Comparison of ENCODE assay signal across 1 cellular context in the genomic region with DNA sequence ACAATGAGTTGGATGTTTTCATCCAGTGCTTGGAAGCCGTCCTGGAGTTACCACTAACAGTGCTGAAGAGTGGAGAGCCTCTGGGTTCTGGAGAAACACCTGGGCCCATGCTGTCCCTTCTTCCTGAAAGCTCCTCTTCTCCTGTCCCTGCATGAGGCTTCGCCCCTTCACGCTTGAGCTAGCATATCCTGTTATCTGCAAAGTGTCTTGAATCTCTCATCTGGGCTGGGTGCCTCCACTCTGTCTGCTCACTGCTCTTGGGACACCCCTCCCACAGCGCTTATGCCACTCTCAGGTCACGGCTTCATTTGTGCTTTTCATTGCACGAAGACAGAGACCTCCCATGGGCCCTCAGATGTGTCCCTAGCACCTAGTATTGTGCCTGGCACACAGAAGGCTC.
TF ChIP-seq lines count a peak whose summit lies in the region.

No MANE protein-coding gene starts in this region.

TF ChIP-seq in HepG2, 621 proteins besides CTCF, POLR2A, EP300 and RAD21:
- TF ChIP-seq, protein P1, sequence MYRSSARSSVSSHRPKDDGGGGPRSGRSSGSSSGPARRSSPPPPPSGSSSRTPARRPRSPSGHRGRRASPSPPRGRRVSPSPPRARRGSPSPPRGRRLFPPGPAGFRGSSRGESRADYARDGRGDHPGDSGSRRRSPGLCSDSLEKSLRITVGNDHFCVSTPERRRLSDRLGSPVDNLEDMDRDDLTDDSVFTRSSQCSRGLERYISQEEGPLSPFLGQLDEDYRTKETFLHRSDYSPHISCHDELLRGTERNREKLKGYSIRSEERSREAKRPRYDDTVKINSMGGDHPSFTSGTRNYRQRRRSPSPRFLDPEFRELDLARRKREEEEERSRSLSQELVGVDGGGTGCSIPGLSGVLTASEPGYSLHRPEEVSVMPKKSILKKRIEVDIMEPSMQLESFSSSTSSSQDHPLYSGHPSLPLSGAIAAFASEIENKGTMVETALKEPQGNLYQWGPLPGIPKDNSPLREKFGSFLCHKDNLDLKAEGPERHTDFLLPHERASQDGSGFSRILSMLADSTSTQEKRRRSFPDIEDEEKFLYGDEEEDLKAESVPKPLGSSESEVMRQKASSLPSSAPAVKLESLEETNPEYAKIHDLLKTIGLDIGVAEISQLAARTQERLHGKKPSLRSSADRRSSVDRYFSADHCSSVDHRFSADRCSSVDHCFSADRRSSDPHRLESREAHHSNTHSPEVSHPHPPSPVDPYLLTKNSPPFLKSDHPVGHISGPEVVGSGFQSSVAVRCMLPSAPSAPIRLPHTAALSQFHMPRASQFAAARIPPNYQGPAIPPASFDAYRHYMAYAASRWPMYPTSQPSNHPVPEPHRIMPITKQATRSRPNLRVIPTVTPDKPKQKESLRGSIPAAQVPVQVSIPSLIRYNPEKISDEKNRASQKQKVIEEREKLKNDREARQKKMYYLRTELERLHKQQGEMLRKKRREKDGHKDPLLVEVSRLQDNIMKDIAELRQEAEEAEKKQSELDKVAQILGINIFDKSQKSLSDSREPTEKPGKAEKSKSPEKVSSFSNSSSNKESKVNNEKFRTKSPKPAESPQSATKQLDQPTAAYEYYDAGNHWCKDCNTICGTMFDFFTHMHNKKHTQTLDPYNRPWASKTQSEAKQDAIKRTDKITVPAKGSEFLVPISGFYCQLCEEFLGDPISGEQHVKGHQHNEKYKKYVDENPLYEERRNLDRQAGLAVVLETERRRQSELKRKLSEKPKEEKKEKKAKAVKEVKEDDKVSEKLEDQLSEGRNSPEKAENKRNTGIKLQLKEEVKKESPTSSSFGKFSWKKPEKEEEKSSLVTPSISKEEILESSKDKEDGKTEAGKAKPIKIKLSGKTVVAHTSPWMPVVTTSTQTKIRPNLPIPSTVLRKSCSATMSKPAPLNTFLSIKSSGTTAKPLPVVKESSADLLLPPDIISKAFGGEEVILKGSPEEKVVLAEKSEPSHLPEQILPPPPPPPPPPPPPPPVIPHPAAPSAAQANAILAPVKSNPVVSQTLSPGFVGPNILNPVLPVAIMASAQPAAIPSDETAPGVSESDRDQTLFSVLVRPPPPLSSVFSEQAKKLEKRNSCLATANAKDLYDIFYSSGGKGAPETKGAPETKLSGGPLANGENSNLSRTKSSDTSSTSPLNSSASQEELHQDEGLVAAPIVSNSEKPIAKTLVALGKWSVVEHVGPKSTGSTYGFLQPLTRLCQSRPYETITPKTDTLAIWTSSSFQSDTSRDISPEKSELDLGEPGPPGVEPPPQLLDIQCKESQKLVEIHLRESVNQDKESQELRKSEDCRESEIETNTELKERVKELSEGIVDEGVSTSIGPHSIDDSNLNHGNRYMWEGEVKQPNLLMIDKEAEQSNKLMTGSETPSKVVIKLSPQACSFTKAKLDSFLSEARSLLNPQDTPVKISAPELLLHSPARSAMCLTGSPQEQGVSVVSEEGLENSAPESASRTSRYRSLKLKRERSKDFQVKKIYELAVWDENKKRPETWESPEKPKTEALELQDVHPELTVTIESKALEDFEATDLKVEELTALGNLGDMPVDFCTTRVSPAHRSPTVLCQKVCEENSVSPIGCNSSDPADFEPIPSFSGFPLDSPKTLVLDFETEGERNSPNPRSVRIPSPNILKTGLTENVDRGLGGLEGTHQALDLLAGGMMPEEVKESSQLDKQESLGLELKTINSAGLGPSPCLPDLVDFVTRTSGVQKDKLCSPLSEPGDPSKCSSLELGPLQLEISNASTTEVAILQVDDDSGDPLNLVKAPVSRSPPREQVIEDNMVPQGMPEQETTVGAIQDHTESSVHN (CRISPR knock-in tag; IDR thresholded peaks at IDR 0.05) = peak; percentile 9; the same call in 1 of the 2 replicates
- TF ChIP-seq FOXA1 (IDR thresholded peaks at IDR 0.05) (no peak), FOXA1 (CRISPR knock-in tag; IDR thresholded peaks at IDR 0.05) (no peak)
